8 cellular contexts compared by ENCODE assay signal in the genomic region with DNA sequence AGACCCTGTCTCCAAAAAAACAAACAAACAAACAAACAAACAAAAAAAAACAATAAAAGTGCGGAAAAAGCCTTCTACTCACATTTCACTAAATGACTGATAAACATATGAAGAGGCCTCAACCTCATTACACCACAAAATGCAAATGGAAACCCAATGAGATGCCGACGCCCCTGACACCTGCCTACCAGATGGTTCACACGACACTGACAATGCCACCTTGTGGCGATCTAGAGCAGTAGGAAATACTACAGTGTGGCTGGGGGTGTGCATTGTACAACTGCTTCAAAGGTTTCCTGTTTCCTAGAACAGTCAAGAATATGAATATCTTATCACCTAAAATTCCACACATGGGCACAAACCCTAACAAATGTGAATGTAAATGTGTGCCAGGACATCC. TPM values are rescaled to one million over a fixed set of nuclear protein-coding genes. Genes with fewer than 3 reads are reported as not detected.
DNase-seq lines count a peak whose midpoint lies in the region; ATAC-seq and TF ChIP-seq lines count a peak whose summit lies in the region.

No MANE protein-coding gene starts in this region.

- TF ChIP-seq CTCF in right atrium auricular region (IDR thresholded peaks at IDR 0.05) = peak in 1 of 2 donors; percentile 52

- no peaks in the 10 kb centered on the region for H3K36me3 ChIP-seq in right atrium auricular region

- H3K4me3 ChIP-seq in right atrium auricular region = no peak overlapping the region

- H3K27me3 ChIP-seq in right atrium auricular region = no peaks in the 10 kb centered on the region

- peaks cover 0 to 8% of the 10 kb centered on the region in 2 donors for H3K4me1 ChIP-seq in right atrium auricular region

- intact Hi-C loops in left ventricle myocardium superior (cut with micrococcal nuclease) = no loop called here

- ATAC-seq in left ventricle myocardium superior = peak; percentile 32
- no peak for ATAC-seq in GM19351 (IDR thresholded peaks at IDR 0.05; ENCODE audit: unreplicated experiment)
- no peak for ATAC-seq in GM19035 (IDR thresholded peaks at IDR 0.05; ENCODE audit: unreplicated experiment)

- no peak for DNase-seq in left ventricle myocardium superior
- DNase-seq in right atrium auricular region (ENCODE audit: low spot score) = no peak
- peak; percentile 77 for DNase-seq in NCI-H2029 treated with DMSO at 0.1 percent for 48 hours (lab: John Stamatoyannopoulos, UW)
- peak; percentile 32 for DNase-seq in activated CD4-positive, alpha-beta T cell treated with anti-CD3 and anti-CD28 coated beads, Interleukin-2, amount 50 U/mL, for 1 hour
- DNase-seq in kidney tubule cell (ENCODE audit: low spot score) = peak; percentile 28
- no peak for DNase-seq in NCI-H128 (lab: John Stamatoyannopoulos, UW; ENCODE audit: unreplicated experiment)

- H3K27ac ChIP-seq in right atrium auricular region = no peak overlapping the region

- no peaks in the 10 kb centered on the region for H3K9me3 ChIP-seq in right atrium auricular region

RNA-seq across cellular contexts. Expression of a gene that starts 14.0 kb away (rescaled TPM):
- total RNA-seq in left ventricle myocardium superior (0.89 TPM), right atrium auricular region (under 1 TPM in 1 of 2 donors, not detected in 1; 0.37 TPM)

RNA-seq across cellular contexts. Expression of a gene that starts 14.6 kb away (rescaled TPM):
- total RNA-seq in left ventricle myocardium superior (40.2 TPM), right atrium auricular region (10 to 100 TPM; 21.7 to 35.8 TPM)

Comparison
In these comparisons a context has a peak if more than half of its experiments do, and no peak if none do; other contexts are left out.
1. DNase-seq: peak in NCI-H2029 treated with DMSO at 0.1 percent for 48 hours (single experiment), activated CD4-positive, alpha-beta T cell treated with anti-CD3 and anti-CD28 coated beads, Interleukin-2, amount 50 U/mL, for 1 hour (single experiment) and kidney tubule cell (single experiment); none in left ventricle myocardium superior (single experiment), right atrium auricular region (single experiment) and NCI-H128 (single experiment).